In the genomic region with DNA sequence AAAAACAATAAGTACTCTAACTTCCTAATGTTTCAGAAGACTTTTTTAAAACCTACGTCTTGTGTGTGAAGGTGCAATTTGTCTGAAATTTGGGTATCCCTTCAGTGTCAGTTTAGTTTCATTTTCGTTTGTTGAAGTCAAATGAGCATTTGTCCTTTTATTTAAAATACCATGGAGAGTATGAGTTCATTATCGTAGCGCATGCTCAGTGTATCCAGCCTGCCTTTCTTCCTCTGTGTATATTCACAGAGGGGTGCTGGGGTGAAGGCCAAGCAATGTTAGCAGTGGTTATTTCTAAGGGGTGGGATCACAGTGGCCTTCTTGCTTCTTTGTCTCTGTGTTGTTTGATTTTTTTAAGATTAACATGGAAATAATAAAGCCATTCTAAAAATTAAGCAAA, we compare ENCODE assay signal across 9 cellular contexts.
DNase-seq lines count a peak whose midpoint lies in the region; ATAC-seq, FAIRE-seq and TF ChIP-seq lines count a peak whose summit lies in the region.
"Had no signal": no experiment of that assay in that cellular context is flagged by ENCODE, and none has a peak within 500 bp of the region (broad histone marks: within the 10 kb centered on the region; RNA-seq: fewer than 3 reads in every experiment).

No MANE protein-coding gene starts in this region.

- H3K27ac Mint-ChIP-seq in nephron: peak overlapping the region; percentile 98 to 100 (median 98)

- peaks cover 64% of the 10 kb centered on the region for H3K4me1 Mint-ChIP-seq in nephron

- DNase-seq in GM18507 (ENCODE audit: extremely low spot score, insufficient read length, low read depth): no peak
- DNase-seq in NCI-H2107 treated with DMSO at 0.1 percent for 48 hours (lab: John Stamatoyannopoulos, UW; ENCODE audit: unreplicated experiment): peak; percentile 89
- DNase-seq in dedifferentiated amniotic fluid mesenchymal stem cell (ENCODE audit: extremely low spot score): peak; percentile 71
- no peak for DNase-seq in NCI-H774 (lab: John Stamatoyannopoulos, UW)
- no peak for DNase-seq in iPS-NIHi11 (ENCODE audit: low spot score)
- no peak for DNase-seq in NCI-H2171 treated with DMSO at 0.1 percent for 48 hours (lab: John Stamatoyannopoulos, UW)

- peak; percentile 42 for FAIRE-seq in GM18507 (lab: Jason Lieb, UNC)
- FAIRE-seq: frontal cortex had no signal

- ATAC-seq in HG03280 (IDR thresholded peaks at IDR 0.05; ENCODE audit: unreplicated experiment): no peak

- peak overlapping the region in 1 of 3 experiments; percentile 54 for H3K4me3 Mint-ChIP-seq in nephron

- no peaks in the 10 kb centered on the region for H3K9me3 Mint-ChIP-seq in nephron

- no peaks in the 10 kb centered on the region for H3K27me3 Mint-ChIP-seq in nephron (ENCODE audit: low read depth)

- peaks cover 8% of the 10 kb centered on the region for H3K36me3 Mint-ChIP-seq in nephron (ENCODE audit: low read depth)

- TF ChIP-seq CTCF in nephron (IDR thresholded peaks at IDR 0.05; ENCODE audit: unreplicated experiment in 3 of 3): no peak

Comparison
In these comparisons a context has a peak if more than half of its experiments do, and no peak if none do; other contexts are left out.
1. DNase-seq: peak in NCI-H2107 treated with DMSO at 0.1 percent for 48 hours (single experiment) and dedifferentiated amniotic fluid mesenchymal stem cell (single experiment); none in GM18507 (single experiment), NCI-H774 (single experiment), iPS-NIHi11 (single experiment) and NCI-H2171 treated with DMSO at 0.1 percent for 48 hours (single experiment).